ENCODE assay signal across 11 cellular contexts in genomic region chr12:99911967-99912366, GRCh38.
A peak's percentile ranks its signal among the peaks of the same experiment; 100 is the strongest.
DNase-seq lines count a peak whose midpoint lies in the region; ATAC-seq and TF ChIP-seq lines count a peak whose summit lies in the region.
"Had no signal": no experiment of that assay in that cellular context is flagged by ENCODE, and none has a peak within 500 bp of the region (broad histone marks: within the 10 kb centered on the region; RNA-seq: fewer than 3 reads in every experiment).

No MANE protein-coding gene starts in this region.

- peak overlapping the region in 4 of 5 donors; percentile 2 to 69 (median 54) for H3K27ac ChIP-seq in stomach

- no peak for TF ChIP-seq EP300 in stomach (IDR thresholded peaks at IDR 0.05)

- no peaks in the 10 kb centered on the region for H3K27me3 ChIP-seq in stomach

- peak overlapping the region in 2 of 4 donors; percentile 1 to 20 for H3K4me3 ChIP-seq in stomach

- no peak for TF ChIP-seq CTCF in stomach (IDR thresholded peaks at IDR 0.05)

- H3K36me3 ChIP-seq in stomach = no peaks in the 10 kb centered on the region

- H3K9me3 ChIP-seq in stomach = no peaks in the 10 kb centered on the region

- peak; percentile 82 for ATAC-seq in GM18909 (IDR thresholded peaks at IDR 0.05; ENCODE audit: poor library complexity, unreplicated experiment)
- peak; percentile 88 for ATAC-seq in HG02642 (IDR thresholded peaks at IDR 0.05; ENCODE audit: poor library complexity, unreplicated experiment)

- 73 to 83% (median 77%) methylated on average over 1 of the region's 1 CpG for WGBS in stomach, 5 donors

- H3K4me1 ChIP-seq in stomach = peaks cover 0 to 8% (median 4%) of the 10 kb centered on the region in 4 donors

- DNase-seq in M059J (ENCODE audit: low read depth) = peak; percentile 66
- no peak for DNase-seq in stomach
- no peak for DNase-seq in amniotic stem cell (lab: John Stamatoyannopoulos, UW)
- no peak for DNase-seq in activated CD4-positive, alpha-beta T cell treated with anti-CD3 and anti-CD28 coated beads, Interleukin-2, amount 50 U/mL, for 1 hour
- DNase-seq in NCI-H2081 treated with DMSO at 0.1 percent for 48 hours (lab: John Stamatoyannopoulos, UW) = no peak
- no peak for DNase-seq in stimulated activated CD4-positive, alpha-beta T cell treated with anti-CD3 and anti-CD28 coated beads, Interleukin-12 subunit alpha, Interleukin-12 subunit beta, amount 100 ng/mL, for 4 hours
- DNase-seq: activated CD8-positive, alpha-beta memory T cell treated with anti-CD3 and anti-CD28 coated beads for 24 hours; immature natural killer cell; KBM-7 had no signal

- intact Hi-C loops in stomach (cut with DNase I; ENCODE audit: low total_unique reads) = no loop called here

- no peak for TF ChIP-seq POLR2A in stomach (IDR thresholded peaks at IDR 0.05)
